ENCODE assay signal across 1 cellular context in genomic region chr10:119500138-119500795, GRCh38.
TF ChIP-seq lines count a peak whose summit lies in the region.

No MANE protein-coding gene starts in this region.

TF ChIP-seq in HepG2, 621 proteins besides CTCF, POLR2A, EP300 and RAD21:
- TF ChIP-seq HDAC2 (CRISPR knock-in tag; IDR thresholded peaks at IDR 0.05) (no peak), MNT (IDR thresholded peaks at IDR 0.05) (peak; percentile 72)
TF ChIP-seq in HepG2: peak in this region for 1.
